ENCODE assay signal across 1 cellular context in the genomic region with DNA sequence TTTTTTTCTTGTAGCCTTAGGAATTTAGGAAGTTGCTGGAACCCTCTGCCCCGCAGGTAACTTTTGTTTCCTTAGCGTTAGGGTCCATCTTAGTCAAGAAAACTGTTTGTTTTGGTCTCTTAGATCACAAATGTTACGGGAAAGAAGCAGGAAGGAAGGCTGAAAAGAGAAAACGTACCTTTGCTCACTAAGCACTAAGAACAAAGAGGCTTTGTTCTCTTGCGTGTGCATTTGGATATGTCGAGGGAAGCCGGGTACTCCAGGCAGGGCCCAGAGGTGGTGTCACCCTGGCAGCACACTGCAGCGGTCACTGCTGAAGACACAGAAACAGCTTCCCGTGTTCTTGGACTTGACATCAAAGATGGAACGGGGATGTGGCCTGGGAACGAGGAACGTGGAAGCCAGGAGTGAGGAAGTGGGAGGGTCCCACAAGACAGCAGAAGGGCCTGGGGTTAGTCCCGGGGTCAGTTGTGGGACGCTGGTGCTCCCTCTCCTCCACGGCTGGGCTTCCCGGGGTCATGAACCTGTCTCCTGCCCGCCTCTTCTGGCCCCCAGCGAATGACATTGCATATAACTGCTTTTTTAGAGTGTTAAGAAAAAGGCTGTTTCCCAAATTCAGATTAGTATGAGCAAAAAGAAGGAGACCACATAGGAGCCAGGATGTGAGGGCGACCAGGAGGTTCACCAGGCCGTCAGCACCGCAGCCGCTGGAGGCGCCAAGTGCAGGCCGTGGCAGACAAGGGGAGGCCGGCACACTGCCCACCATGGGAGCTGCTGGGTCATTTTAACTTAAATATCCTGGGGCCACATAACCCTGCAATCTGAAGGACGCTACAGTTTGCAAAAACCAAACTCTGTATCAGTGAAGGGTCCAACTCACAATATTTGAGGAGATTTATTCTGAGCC.
A peak's percentile ranks its signal among the peaks of the same experiment; 100 is the strongest.
TF ChIP-seq lines count a peak whose summit lies in the region.

No MANE protein-coding gene starts in this region.

TF ChIP-seq in HepG2, 621 proteins besides CTCF, POLR2A, EP300 and RAD21 (continued from another document and continues in another):
- TF ChIP-seq HDAC1 (CRISPR knock-in tag; IDR thresholded peaks at IDR 0.05) = no peak
- TF ChIP-seq RARA (CRISPR knock-in tag; IDR thresholded peaks at IDR 0.05) = peak; percentile 80
- no peak for TF ChIP-seq ZNF790 (CRISPR knock-in tag; IDR thresholded peaks at IDR 0.05; ENCODE audit: borderline replicate concordance)
- TF ChIP-seq FOXJ3 (CRISPR knock-in tag; IDR thresholded peaks at IDR 0.05; ENCODE audit: borderline replicate concordance) = peak; percentile 33; the same call in 1 of the 2 replicates
- TF ChIP-seq ZFY (CRISPR knock-in tag; IDR thresholded peaks at IDR 0.05) = peak; percentile 51
- TF ChIP-seq, protein P1, sequence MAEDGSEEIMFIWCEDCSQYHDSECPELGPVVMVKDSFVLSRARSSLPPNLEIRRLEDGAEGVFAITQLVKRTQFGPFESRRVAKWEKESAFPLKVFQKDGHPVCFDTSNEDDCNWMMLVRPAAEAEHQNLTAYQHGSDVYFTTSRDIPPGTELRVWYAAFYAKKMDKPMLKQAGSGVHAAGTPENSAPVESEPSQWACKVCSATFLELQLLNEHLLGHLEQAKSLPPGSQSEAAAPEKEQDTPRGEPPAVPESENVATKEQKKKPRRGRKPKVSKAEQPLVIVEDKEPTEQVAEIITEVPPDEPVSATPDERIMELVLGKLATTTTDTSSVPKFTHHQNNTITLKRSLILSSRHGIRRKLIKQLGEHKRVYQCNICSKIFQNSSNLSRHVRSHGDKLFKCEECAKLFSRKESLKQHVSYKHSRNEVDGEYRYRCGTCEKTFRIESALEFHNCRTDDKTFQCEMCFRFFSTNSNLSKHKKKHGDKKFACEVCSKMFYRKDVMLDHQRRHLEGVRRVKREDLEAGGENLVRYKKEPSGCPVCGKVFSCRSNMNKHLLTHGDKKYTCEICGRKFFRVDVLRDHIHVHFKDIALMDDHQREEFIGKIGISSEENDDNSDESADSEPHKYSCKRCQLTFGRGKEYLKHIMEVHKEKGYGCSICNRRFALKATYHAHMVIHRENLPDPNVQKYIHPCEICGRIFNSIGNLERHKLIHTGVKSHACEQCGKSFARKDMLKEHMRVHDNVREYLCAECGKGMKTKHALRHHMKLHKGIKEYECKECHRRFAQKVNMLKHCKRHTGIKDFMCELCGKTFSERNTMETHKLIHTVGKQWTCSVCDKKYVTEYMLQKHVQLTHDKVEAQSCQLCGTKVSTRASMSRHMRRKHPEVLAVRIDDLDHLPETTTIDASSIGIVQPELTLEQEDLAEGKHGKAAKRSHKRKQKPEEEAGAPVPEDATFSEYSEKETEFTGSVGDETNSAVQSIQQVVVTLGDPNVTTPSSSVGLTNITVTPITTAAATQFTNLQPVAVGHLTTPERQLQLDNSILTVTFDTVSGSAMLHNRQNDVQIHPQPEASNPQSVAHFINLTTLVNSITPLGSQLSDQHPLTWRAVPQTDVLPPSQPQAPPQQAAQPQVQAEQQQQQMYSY (CRISPR knock-in tag; IDR thresholded peaks at IDR 0.05) = no peak; the same call in 1 of the 2 replicates
- peak; percentile 41; the same call in 1 of the 2 replicates for TF ChIP-seq MZF1 (CRISPR knock-in tag; IDR thresholded peaks at IDR 0.05; ENCODE audit: borderline replicate concordance)
- peak; percentile 76; the same call in 1 of the 2 replicates for TF ChIP-seq NR2C2 (CRISPR knock-in tag; IDR thresholded peaks at IDR 0.05; ENCODE audit: borderline replicate concordance)
- no peak for TF ChIP-seq ZNF180 (CRISPR knock-in tag; IDR thresholded peaks at IDR 0.05; ENCODE audit: borderline replicate concordance, low read depth)
- TF ChIP-seq ZNF629 (CRISPR knock-in tag; conservative IDR thresholded peaks at IDR 0.05) = no peak
- TF ChIP-seq ZSCAN30 (CRISPR knock-in tag; IDR thresholded peaks at IDR 0.05) = no peak
- no peak; the same call in 1 of the 2 replicates for TF ChIP-seq CHD4 (IDR thresholded peaks at IDR 0.05; ENCODE audit: borderline replicate concordance, low read length)
- TF ChIP-seq, protein P2, sequence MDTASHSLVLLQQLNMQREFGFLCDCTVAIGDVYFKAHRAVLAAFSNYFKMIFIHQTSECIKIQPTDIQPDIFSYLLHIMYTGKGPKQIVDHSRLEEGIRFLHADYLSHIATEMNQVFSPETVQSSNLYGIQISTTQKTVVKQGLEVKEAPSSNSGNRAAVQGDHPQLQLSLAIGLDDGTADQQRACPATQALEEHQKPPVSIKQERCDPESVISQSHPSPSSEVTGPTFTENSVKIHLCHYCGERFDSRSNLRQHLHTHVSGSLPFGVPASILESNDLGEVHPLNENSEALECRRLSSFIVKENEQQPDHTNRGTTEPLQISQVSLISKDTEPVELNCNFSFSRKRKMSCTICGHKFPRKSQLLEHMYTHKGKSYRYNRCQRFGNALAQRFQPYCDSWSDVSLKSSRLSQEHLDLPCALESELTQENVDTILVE (CRISPR knock-in tag; IDR thresholded peaks at IDR 0.05) = no peak
- TF ChIP-seq ZNF557 (CRISPR knock-in tag; IDR thresholded peaks at IDR 0.05) = no peak
- TF ChIP-seq ZNF556 (CRISPR knock-in tag; IDR thresholded peaks at IDR 0.05; ENCODE audit: borderline replicate concordance) = no peak
- TF ChIP-seq POLR2AphosphoS2 (IDR thresholded peaks at IDR 0.05; ENCODE audit: low read depth, low read length) = no peak
- TF ChIP-seq CCAR2 (optimal IDR thresholded peaks at IDR 0.05; ENCODE audit: low read depth, low read length) = no peak
- TF ChIP-seq ZBTB7B (CRISPR knock-in tag; IDR thresholded peaks at IDR 0.05) = peak; percentile 67
- peak; percentile 69; the same call in 1 of the 2 replicates for TF ChIP-seq ERF (CRISPR knock-in tag; IDR thresholded peaks at IDR 0.05)
- TF ChIP-seq GPN1 (CRISPR knock-in tag; IDR thresholded peaks at IDR 0.05; ENCODE audit: borderline replicate concordance) = no peak
- peak in 1 of 2 experiments; percentile 47; a peak in 1 of 4 replicates for TF ChIP-seq KLF16 (CRISPR knock-in tag; IDR thresholded peaks at IDR 0.05)
- TF ChIP-seq ATRX (CRISPR knock-in tag; IDR thresholded peaks at IDR 0.05; ENCODE audit: borderline replicate concordance) = no peak
- TF ChIP-seq, protein P3, sequence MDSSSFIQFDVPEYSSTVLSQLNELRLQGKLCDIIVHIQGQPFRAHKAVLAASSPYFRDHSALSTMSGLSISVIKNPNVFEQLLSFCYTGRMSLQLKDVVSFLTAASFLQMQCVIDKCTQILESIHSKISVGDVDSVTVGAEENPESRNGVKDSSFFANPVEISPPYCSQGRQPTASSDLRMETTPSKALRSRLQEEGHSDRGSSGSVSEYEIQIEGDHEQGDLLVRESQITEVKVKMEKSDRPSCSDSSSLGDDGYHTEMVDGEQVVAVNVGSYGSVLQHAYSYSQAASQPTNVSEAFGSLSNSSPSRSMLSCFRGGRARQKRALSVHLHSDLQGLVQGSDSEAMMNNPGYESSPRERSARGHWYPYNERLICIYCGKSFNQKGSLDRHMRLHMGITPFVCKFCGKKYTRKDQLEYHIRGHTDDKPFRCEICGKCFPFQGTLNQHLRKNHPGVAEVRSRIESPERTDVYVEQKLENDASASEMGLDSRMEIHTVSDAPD (CRISPR knock-in tag; IDR thresholded peaks at IDR 0.05) = no peak
- no peak for TF ChIP-seq NFE2 (CRISPR knock-in tag; IDR thresholded peaks at IDR 0.05)
- no peak for TF ChIP-seq MAZ (IDR thresholded peaks at IDR 0.05; ENCODE audit: borderline replicate concordance, low read depth, low read length)
- no peak for TF ChIP-seq MAZ (CRISPR knock-in tag; IDR thresholded peaks at IDR 0.05; ENCODE audit: low read depth)
- TF ChIP-seq CHCHD3 (CRISPR knock-in tag; IDR thresholded peaks at IDR 0.05) = no peak
- TF ChIP-seq, protein P4, sequence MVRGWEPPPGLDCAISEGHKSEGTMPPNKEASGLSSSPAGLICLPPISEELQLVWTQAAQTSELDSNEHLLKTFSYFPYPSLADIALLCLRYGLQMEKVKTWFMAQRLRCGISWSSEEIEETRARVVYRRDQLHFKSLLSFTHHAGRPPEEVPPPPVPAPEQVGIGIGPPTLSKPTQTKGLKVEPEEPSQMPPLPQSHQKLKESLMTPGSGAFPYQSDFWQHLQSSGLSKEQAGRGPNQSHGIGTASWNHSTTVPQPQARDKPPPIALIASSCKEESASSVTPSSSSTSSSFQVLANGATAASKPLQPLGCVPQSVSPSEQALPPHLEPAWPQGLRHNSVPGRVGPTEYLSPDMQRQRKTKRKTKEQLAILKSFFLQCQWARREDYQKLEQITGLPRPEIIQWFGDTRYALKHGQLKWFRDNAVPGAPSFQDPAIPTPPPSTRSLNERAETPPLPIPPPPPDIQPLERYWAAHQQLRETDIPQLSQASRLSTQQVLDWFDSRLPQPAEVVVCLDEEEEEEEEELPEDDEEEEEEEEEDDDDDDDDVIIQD (CRISPR knock-in tag; IDR thresholded peaks at IDR 0.05; ENCODE audit: low read depth) = no peak
- TF ChIP-seq SSRP1 (CRISPR knock-in tag; IDR thresholded peaks at IDR 0.05) = no peak
- no peak for TF ChIP-seq ZNF124 (CRISPR knock-in tag; IDR thresholded peaks at IDR 0.05)
- TF ChIP-seq ZNF354B (CRISPR knock-in tag; IDR thresholded peaks at IDR 0.05) = no peak
- TF ChIP-seq, protein P5, sequence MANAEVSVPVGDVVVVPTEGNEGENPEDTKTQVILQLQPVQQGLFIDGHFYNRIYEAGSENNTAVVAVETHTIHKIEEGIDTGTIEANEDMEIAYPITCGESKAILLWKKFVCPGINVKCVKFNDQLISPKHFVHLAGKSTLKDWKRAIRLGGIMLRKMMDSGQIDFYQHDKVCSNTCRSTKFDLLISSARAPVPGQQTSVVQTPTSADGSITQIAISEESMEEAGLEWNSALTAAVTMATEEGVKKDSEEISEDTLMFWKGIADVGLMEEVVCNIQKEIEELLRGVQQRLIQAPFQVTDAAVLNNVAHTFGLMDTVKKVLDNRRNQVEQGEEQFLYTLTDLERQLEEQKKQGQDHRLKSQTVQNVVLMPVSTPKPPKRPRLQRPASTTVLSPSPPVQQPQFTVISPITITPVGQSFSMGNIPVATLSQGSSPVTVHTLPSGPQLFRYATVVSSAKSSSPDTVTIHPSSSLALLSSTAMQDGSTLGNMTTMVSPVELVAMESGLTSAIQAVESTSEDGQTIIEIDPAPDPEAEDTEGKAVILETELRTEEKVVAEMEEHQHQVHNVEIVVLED (CRISPR knock-in tag; IDR thresholded peaks at IDR 0.05; ENCODE audit: borderline replicate concordance) = no peak
- peak; percentile 53; the same call in 1 of the 2 replicates for TF ChIP-seq ZNF232 (CRISPR knock-in tag; IDR thresholded peaks at IDR 0.05; ENCODE audit: borderline replicate concordance)
- no peak for TF ChIP-seq RFXAP (CRISPR knock-in tag; IDR thresholded peaks at IDR 0.05; ENCODE audit: borderline replicate concordance)
- TF ChIP-seq FOXA3 (CRISPR knock-in tag; IDR thresholded peaks at IDR 0.05) = peak; percentile 61
- TF ChIP-seq, protein P6, sequence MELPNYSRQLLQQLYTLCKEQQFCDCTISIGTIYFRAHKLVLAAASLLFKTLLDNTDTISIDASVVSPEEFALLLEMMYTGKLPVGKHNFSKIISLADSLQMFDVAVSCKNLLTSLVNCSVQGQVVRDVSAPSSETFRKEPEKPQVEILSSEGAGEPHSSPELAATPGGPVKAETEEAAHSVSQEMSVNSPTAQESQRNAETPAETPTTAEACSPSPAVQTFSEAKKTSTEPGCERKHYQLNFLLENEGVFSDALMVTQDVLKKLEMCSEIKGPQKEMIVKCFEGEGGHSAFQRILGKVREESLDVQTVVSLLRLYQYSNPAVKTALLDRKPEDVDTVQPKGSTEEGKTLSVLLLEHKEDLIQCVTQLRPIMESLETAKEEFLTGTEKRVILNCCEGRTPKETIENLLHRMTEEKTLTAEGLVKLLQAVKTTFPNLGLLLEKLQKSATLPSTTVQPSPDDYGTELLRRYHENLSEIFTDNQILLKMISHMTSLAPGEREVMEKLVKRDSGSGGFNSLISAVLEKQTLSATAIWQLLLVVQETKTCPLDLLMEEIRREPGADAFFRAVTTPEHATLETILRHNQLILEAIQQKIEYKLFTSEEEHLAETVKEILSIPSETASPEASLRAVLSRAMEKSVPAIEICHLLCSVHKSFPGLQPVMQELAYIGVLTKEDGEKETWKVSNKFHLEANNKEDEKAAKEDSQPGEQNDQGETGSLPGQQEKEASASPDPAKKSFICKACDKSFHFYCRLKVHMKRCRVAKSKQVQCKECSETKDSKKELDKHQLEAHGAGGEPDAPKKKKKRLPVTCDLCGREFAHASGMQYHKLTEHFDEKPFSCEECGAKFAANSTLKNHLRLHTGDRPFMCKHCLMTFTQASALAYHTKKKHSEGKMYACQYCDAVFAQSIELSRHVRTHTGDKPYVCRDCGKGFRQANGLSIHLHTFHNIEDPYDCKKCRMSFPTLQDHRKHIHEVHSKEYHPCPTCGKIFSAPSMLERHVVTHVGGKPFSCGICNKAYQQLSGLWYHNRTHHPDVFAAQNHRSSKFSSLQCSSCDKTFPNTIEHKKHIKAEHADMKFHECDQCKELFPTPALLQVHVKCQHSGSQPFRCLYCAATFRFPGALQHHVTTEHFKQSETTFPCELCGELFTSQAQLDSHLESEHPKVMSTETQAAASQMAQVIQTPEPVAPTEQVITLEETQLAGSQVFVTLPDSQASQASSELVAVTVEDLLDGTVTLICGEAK (IDR thresholded peaks at IDR 0.05) = no peak
- TF ChIP-seq, protein P6 (CRISPR knock-in tag; IDR thresholded peaks at IDR 0.05) = no peak
